Comparison of ENCODE assay signal across 33 cellular contexts in genomic region chr5:38347896-38348295, GRCh38.
"Had no signal": no experiment of that assay in that cellular context is flagged by ENCODE, and none has a peak within 500 bp of the region (broad histone marks: within the 10 kb centered on the region; RNA-seq: fewer than 3 reads in every experiment).

No MANE protein-coding gene starts in this region.

- H3K4me2 ChIP-seq: smooth muscle cell had no signal

- H3K4me1 ChIP-seq: esophagus squamous epithelium, left lung, lower lobe of right lung, vagina had no signal

- H3K4me3 ChIP-seq: esophagus squamous epithelium, left lung, lower lobe of right lung, mucosa of descending colon, ovary, smooth muscle cell, vagina had no signal

- H3K27me3 Mint-ChIP-seq: activated CD4-positive, alpha-beta memory T cell treated with anti-CD3 and anti-CD28 coated beads for 36 hours; activated CD4-positive, alpha-beta T cell treated with anti-CD3 and anti-CD28 coated beads, Interleukin-2, amount 10 ng/mL, durations not matched to agents 24 days and 14 days; activated naive CD8-positive, alpha-beta T cell; stimulated activated memory B cell treated with anti-CD40 and anti-IgM and Interleukin-4, amounts not matched to agents 10 μg/mL and 1 μg/mL and 100 μg/mL, for 72 hours; stimulated activated naive CD8-positive, alpha-beta T cell treated with anti-CD3 and anti-CD28 coated beads, Interleukin-15, amount 100 ng/mL, for 72 hours had no signal

- H3K4me1 Mint-ChIP-seq: activated CD4-positive, alpha-beta T cell treated with anti-CD3 and anti-CD28 coated beads, Interleukin-2, amount 10 ng/mL, durations not matched to agents 24 days and 14 days; brain; immature natural killer cell; nephron; stimulated activated memory B cell treated with anti-CD40 and anti-IgM and Interleukin-4, amounts not matched to agents 10 μg/mL and 1 μg/mL and 100 μg/mL, for 72 hours; stimulated activated naive CD8-positive, alpha-beta T cell treated with anti-CD3 and anti-CD28 coated beads, Interleukin-15, amount 100 ng/mL, for 72 hours had no signal

- H3K27me3 ChIP-seq: esophagus squamous epithelium, neutrophil, ovary, vagina had no signal

- H3K4me3 Mint-ChIP-seq: activated CD4-positive, alpha-beta memory T cell treated with anti-CD3 and anti-CD28 coated beads for 36 hours; activated CD4-positive, alpha-beta T cell treated with anti-CD3 and anti-CD28 coated beads, Interleukin-2, amount 10 ng/mL, durations not matched to agents 24 days and 14 days; activated naive CD8-positive, alpha-beta T cell; activated T-cell treated with anti-CD3 and anti-CD28 coated beads, Interleukin-2, amount 50 U/mL, for 72 hours; brain; effector memory CD8-positive, alpha-beta T cell; immature natural killer cell; nephron; stimulated activated memory B cell treated with anti-CD40 and anti-IgM and Interleukin-4, amounts not matched to agents 10 μg/mL and 1 μg/mL and 100 μg/mL, for 72 hours; stimulated activated naive CD8-positive, alpha-beta T cell treated with anti-CD3 and anti-CD28 coated beads, Interleukin-15, amount 100 ng/mL, for 72 hours; T-helper 1 cell treated with Interleukin-12 subunit alpha and Interleukin-12 subunit beta and Interleukin-4 antibody, amounts not matched to agents 30 μg/mL and 1 μg/mL, for 36 hours; type B pancreatic cell had no signal

- H3K9me3 ChIP-seq: esophagus squamous epithelium, left lung, lower lobe of right lung, mucosa of descending colon, neutrophil, ovary, vagina had no signal

- H3K36me3 ChIP-seq: esophagus squamous epithelium, left lung, lower lobe of right lung, neutrophil, ovary, vagina had no signal

- H3K27ac Mint-ChIP-seq: activated CD4-positive, alpha-beta memory T cell treated with anti-CD3 and anti-CD28 coated beads for 36 hours; activated CD4-positive, alpha-beta T cell treated with anti-CD3 and anti-CD28 coated beads, Interleukin-2, amount 10 ng/mL, durations not matched to agents 24 days and 14 days; activated naive CD8-positive, alpha-beta T cell; activated T-cell treated with anti-CD3 and anti-CD28 coated beads, Interleukin-2, amount 50 U/mL, for 72 hours; brain; effector memory CD8-positive, alpha-beta T cell; immature natural killer cell; nephron; progenitor cell of endocrine pancreas; stimulated activated memory B cell treated with anti-CD40 and anti-IgM and Interleukin-4, amounts not matched to agents 10 μg/mL and 1 μg/mL and 100 μg/mL, for 72 hours; T-helper 1 cell treated with Interleukin-12 subunit alpha and Interleukin-12 subunit beta and Interleukin-4 antibody, amounts not matched to agents 30 μg/mL and 1 μg/mL, for 36 hours; type B pancreatic cell had no signal

- ATAC-seq: activated T-cell treated with anti-CD3 and anti-CD28 coated beads, Interleukin-2, amount 50 U/mL, for 72 hours; effector memory CD8-positive, alpha-beta T cell; left lung; lower lobe of right lung; mucosa of descending colon; stimulated activated memory B cell treated with anti-CD40 and anti-IgM and Interleukin-4, amounts not matched to agents 10 μg/mL and 1 μg/mL and 100 μg/mL, for 72 hours; stimulated activated naive CD8-positive, alpha-beta T cell treated with anti-CD3 and anti-CD28 coated beads, Interleukin-15, amount 100 ng/mL, for 72 hours had no signal

- DNase-seq: activated CD4-positive, alpha-beta memory T cell treated with anti-CD3 and anti-CD28 coated beads for 36 hours; activated CD4-positive, alpha-beta T cell treated with anti-CD3 and anti-CD28 coated beads, Interleukin-2, amount 10 ng/mL, durations not matched to agents 24 days and 14 days; activated CD4-positive, CD25-positive, alpha-beta regulatory T cell treated with anti-CD3 and anti-CD28 coated beads, Interleukin-2, amount 50 U/mL, for 72 hours; activated naive CD4-positive, alpha-beta T cell treated with Interleukin-2 at 50 U/mL for 16 hours; activated T-cell treated with anti-CD3 and anti-CD28 coated beads, Interleukin-2, amount 50 U/mL, for 72 hours; aorta; caudate nucleus; cortex of kidney; effector memory CD8-positive, alpha-beta T cell; esophagus squamous epithelium; head of caudate nucleus; hypothalamus; immature natural killer cell; left lung; lower lobe of right lung; mucosa of descending colon; ovary; stimulated activated CD4-positive, alpha-beta T cell treated with anti-CD3 and anti-CD28 coated beads, Interleukin-1b, Interleukin-23, amount 100 ng/mL, for 48 hours; stimulated activated CD4-positive, alpha-beta T cell treated with anti-CD3 and anti-CD28 coated beads, Interleukin-4, amount 100 ng/mL, for 4 hours; stimulated activated CD8-positive, alpha-beta memory T cell treated with anti-CD3 and anti-CD28 coated beads, Interleukin-4, amount 100 ng/mL, for 48 hours; stimulated activated naive CD8-positive, alpha-beta T cell treated with anti-CD3 and anti-CD28 coated beads, Interleukin-15, amount 100 ng/mL, for 72 hours; substantia nigra; SW 1271 had no signal

- H3K27ac ChIP-seq: esophagus squamous epithelium, left lung, lower lobe of right lung, neutrophil, ovary, vagina had no signal

- H3K9me3 Mint-ChIP-seq: activated CD4-positive, alpha-beta memory T cell treated with anti-CD3 and anti-CD28 coated beads for 36 hours; activated CD4-positive, alpha-beta T cell treated with anti-CD3 and anti-CD28 coated beads, Interleukin-2, amount 10 ng/mL, durations not matched to agents 24 days and 14 days; activated T-cell treated with anti-CD3 and anti-CD28 coated beads, Interleukin-2, amount 50 U/mL, for 72 hours; brain; nephron; stimulated activated naive CD8-positive, alpha-beta T cell treated with anti-CD3 and anti-CD28 coated beads, Interleukin-15, amount 100 ng/mL, for 72 hours; type B pancreatic cell had no signal

- H3K36me3 Mint-ChIP-seq: activated CD4-positive, alpha-beta memory T cell treated with anti-CD3 and anti-CD28 coated beads for 36 hours; activated naive CD8-positive, alpha-beta T cell; brain; immature natural killer cell; stimulated activated memory B cell treated with anti-CD40 and anti-IgM and Interleukin-4, amounts not matched to agents 10 μg/mL and 1 μg/mL and 100 μg/mL, for 72 hours; type B pancreatic cell had no signal
